In genomic region chr1:207021876-207022596, GRCh38 we compare ENCODE assay signal across 22 cellular contexts. TPM values are rescaled to one million over a fixed set of nuclear protein-coding genes. Genes with fewer than 3 reads are reported as not detected.
DNase-seq lines count a peak whose midpoint lies in the region; ATAC-seq and TF ChIP-seq lines count a peak whose summit lies in the region.
"Had no signal": no experiment of that assay in that cellular context is flagged by ENCODE, and none has a peak within 500 bp of the region (broad histone marks: within the 10 kb centered on the region; RNA-seq: fewer than 3 reads in every experiment).

No MANE protein-coding gene starts in this region.

- peaks cover 23% of the 10 kb centered on the region for H3K27me3 Mint-ChIP-seq in activated CD4-positive, alpha-beta T cell treated with anti-CD3 and anti-CD28 coated beads, Interleukin-2, amount 10 ng/mL, durations not matched to agents 24 days and 14 days
- peaks cover 12% of the 10 kb centered on the region for H3K27me3 Mint-ChIP-seq in activated CD4-positive, alpha-beta T cell treated with anti-CD3 and anti-CD28 coated beads, Interleukin-2, amount 10 ng/mL, durations not matched to agents 7 days and 5 days

- no peaks in the 10 kb centered on the region for H3K79me2 ChIP-seq in OCI-LY7 (ENCODE audit: insufficient read depth, low read depth, low read length)

- H3K27ac Mint-ChIP-seq in activated CD4-positive, alpha-beta T cell treated with anti-CD3 and anti-CD28 coated beads, Interleukin-2, amount 10 ng/mL, durations not matched to agents 24 days and 14 days = no peak overlapping the region
- no peak overlapping the region for H3K27ac Mint-ChIP-seq in activated CD4-positive, alpha-beta T cell treated with anti-CD3 and anti-CD28 coated beads, Interleukin-2, amount 10 ng/mL, durations not matched to agents 7 days and 5 days
- H3K27ac Mint-ChIP-seq: activated naive CD4-positive, alpha-beta T cell treated with anti-CD3 and anti-CD28 coated beads, Interleukin-2, amount 50 U/mL, for 24 hours; brain had no signal

- H3K4me3 ChIP-seq in vagina = no peak overlapping the region
- H3K4me3 ChIP-seq in OCI-LY7 (ENCODE audit: low read depth, low read length, poor library complexity, severe bottlenecking) = no peak overlapping the region
- H3K4me3 ChIP-seq: heart left ventricle, right lobe of liver, thoracic aorta had no signal

- H3K27me3 ChIP-seq in foreskin keratinocyte (no peaks in the 10 kb centered on the region), vagina (no peaks in the 10 kb centered on the region)
- H3K27me3 ChIP-seq: heart left ventricle, right lobe of liver had no signal

- CTCF ChIA-PET in activated CD4-positive, alpha-beta T cell treated with anti-CD3 and anti-CD28 coated beads, Interleukin-2, amount 10 ng/mL, durations not matched to agents 7 days and 5 days (lab: Charles Lee) = interaction anchor here (0.5 to 2.0 kb wide), 4 partner anchors 11 to 28 kb away, joined by 3 to 6 read pairs (median 4); partner anchors contain the start of gene C1orf116
- CTCF ChIA-PET in OCI-LY7 (lab: Charles Lee; ENCODE audit: unreplicated experiment) = no interaction called here

- H3K9me3 ChIP-seq in vagina (no peaks in the 10 kb centered on the region), OCI-LY7 (ENCODE audit: low read length) (no peaks in the 10 kb centered on the region)
- H3K9me3 ChIP-seq: heart left ventricle, right lobe of liver, thoracic aorta had no signal

- POLR2A ChIA-PET in activated CD4-positive, alpha-beta T cell treated with anti-CD3 and anti-CD28 coated beads, Interleukin-2, amount 10 ng/mL, durations not matched to agents 7 days and 5 days (lab: Charles Lee) = no interaction called here
- POLR2A ChIA-PET in OCI-LY7 (lab: Charles Lee) = interaction anchor here (0.5 to 1.4 kb wide), 3 partner anchors 16 to 236 kb away, joined by 3 read pairs; no protein-coding TSS in a partner anchor

- H3K36me3 ChIP-seq in vagina (no peaks in the 10 kb centered on the region), OCI-LY7 (ENCODE audit: insufficient read depth, low read length) (no peaks in the 10 kb centered on the region)
- H3K36me3 ChIP-seq: heart left ventricle, right lobe of liver, thoracic aorta had no signal

- no peaks in the 10 kb centered on the region for H3K9me2 ChIP-seq in OCI-LY7 (ENCODE audit: insufficient read depth, low read length)

- H3K9me3 Mint-ChIP-seq in activated CD4-positive, alpha-beta T cell treated with anti-CD3 and anti-CD28 coated beads, Interleukin-2, amount 10 ng/mL, durations not matched to agents 24 days and 14 days = no peaks in the 10 kb centered on the region
- no peaks in the 10 kb centered on the region for H3K9me3 Mint-ChIP-seq in activated CD4-positive, alpha-beta T cell treated with anti-CD3 and anti-CD28 coated beads, Interleukin-2, amount 10 ng/mL, durations not matched to agents 7 days and 5 days
- H3K9me3 Mint-ChIP-seq: activated naive CD4-positive, alpha-beta T cell treated with anti-CD3 and anti-CD28 coated beads, Interleukin-2, amount 50 U/mL, for 24 hours; brain; IgD-negative memory B cell had no signal

- H3K4me1 Mint-ChIP-seq in activated CD4-positive, alpha-beta T cell treated with anti-CD3 and anti-CD28 coated beads, Interleukin-2, amount 10 ng/mL, durations not matched to agents 24 days and 14 days = peaks cover 7% of the 10 kb centered on the region
- H3K4me1 Mint-ChIP-seq in activated CD4-positive, alpha-beta T cell treated with anti-CD3 and anti-CD28 coated beads, Interleukin-2, amount 10 ng/mL, durations not matched to agents 7 days and 5 days = no peaks in the 10 kb centered on the region
- H3K4me1 Mint-ChIP-seq: activated naive CD4-positive, alpha-beta T cell treated with anti-CD3 and anti-CD28 coated beads, Interleukin-2, amount 50 U/mL, for 24 hours; IgD-negative memory B cell had no signal

- ATAC-seq in foreskin keratinocyte = no peak
- ATAC-seq: esophagus mucosa had no signal

- H4K20me1 ChIP-seq in OCI-LY7 (ENCODE audit: insufficient read depth, low read length) = no peaks in the 10 kb centered on the region

- H3K27ac ChIP-seq in foreskin keratinocyte = peak overlapping the region; percentile 93
- peak overlapping the region; percentile 61 for H3K27ac ChIP-seq in vagina
- no peak overlapping the region for H3K27ac ChIP-seq in OCI-LY7 (ENCODE audit: low read depth, low read length, poor library complexity, severe bottlenecking)
- H3K27ac ChIP-seq: right lobe of liver, thoracic aorta had no signal

- TF ChIP-seq CTCF in foreskin keratinocyte (conservative IDR thresholded peaks at IDR 0.05) (no peak), vagina (IDR thresholded peaks at IDR 0.05) (no peak), OCI-LY7 (conservative IDR thresholded peaks at IDR 0.05; ENCODE audit: low read length) (no peak)

- H3K4me1 ChIP-seq in foreskin keratinocyte (peaks cover 64% of the 10 kb centered on the region), vagina (peaks cover 47% of the 10 kb centered on the region), OCI-LY7 (ENCODE audit: insufficient read depth, low read length, poor library complexity, severe bottlenecking) (no peaks in the 10 kb centered on the region)

- DNase-seq in activated CD4-positive, alpha-beta T cell treated with anti-CD3 and anti-CD28 coated beads, Interleukin-2, amount 10 ng/mL, durations not matched to agents 24 days and 14 days = peak; percentile 44
- DNase-seq in activated CD4-positive, alpha-beta T cell treated with anti-CD3 and anti-CD28 coated beads, Interleukin-2, amount 10 ng/mL, durations not matched to agents 7 days and 5 days = no peak
- DNase-seq in foreskin keratinocyte (no peak), vagina (ENCODE audit: extremely low spot score in 2 of 2) (no peak), OCI-LY7 (ENCODE audit: low spot score) (no peak), DMS79 treated with DMSO at 0.1 percent for 48 hours (lab: John Stamatoyannopoulos, UW) (no peak)
- DNase-seq: activated T-cell treated with anti-CD3 and anti-CD28 coated beads for 4 hours; C1 segment of cervical spinal cord; dermis blood vessel endothelial cell; DMS53; heart left ventricle; islet precursor cell; NCI-H1092 treated with DMSO at 0.1 percent for 48 hours; right lobe of liver; SIG-M5; stimulated activated CD4-positive, alpha-beta T cell treated with anti-CD3 and anti-CD28 coated beads, Interleukin-2, amount 100 ng/mL, for 24 hours had no signal

- H3K36me3 Mint-ChIP-seq in activated CD4-positive, alpha-beta T cell treated with anti-CD3 and anti-CD28 coated beads, Interleukin-2, amount 10 ng/mL, durations not matched to agents 24 days and 14 days (ENCODE audit: low read depth) = no peaks in the 10 kb centered on the region
- H3K36me3 Mint-ChIP-seq in activated CD4-positive, alpha-beta T cell treated with anti-CD3 and anti-CD28 coated beads, Interleukin-2, amount 10 ng/mL, durations not matched to agents 7 days and 5 days (ENCODE audit: low read depth) = no peaks in the 10 kb centered on the region
- H3K36me3 Mint-ChIP-seq: activated naive CD4-positive, alpha-beta T cell treated with anti-CD3 and anti-CD28 coated beads, Interleukin-2, amount 50 U/mL, for 24 hours; brain had no signal

- no peak for TF ChIP-seq POLR2A in vagina (IDR thresholded peaks at IDR 0.05)

- H3K4me3 Mint-ChIP-seq in activated CD4-positive, alpha-beta T cell treated with anti-CD3 and anti-CD28 coated beads, Interleukin-2, amount 10 ng/mL, durations not matched to agents 24 days and 14 days = no peak overlapping the region
- H3K4me3 Mint-ChIP-seq in activated CD4-positive, alpha-beta T cell treated with anti-CD3 and anti-CD28 coated beads, Interleukin-2, amount 10 ng/mL, durations not matched to agents 7 days and 5 days = no peak overlapping the region
- H3K4me3 Mint-ChIP-seq: activated naive CD4-positive, alpha-beta T cell treated with anti-CD3 and anti-CD28 coated beads, Interleukin-2, amount 50 U/mL, for 24 hours; brain; IgD-negative memory B cell had no signal

- BruUV-seq in OCI-LY7 (replicated peaks; lab: Mats Ljungman, UMichigan) = no TSS peak

- intact Hi-C loops in activated CD4-positive, alpha-beta T cell treated with anti-CD3 and anti-CD28 coated beads, Interleukin-2, amount 10 ng/mL, durations not matched to agents 24 days and 14 days (cut with micrococcal nuclease) = no loop called here
- intact Hi-C loops in vagina (cut with DNase I) (no loop called here), OCI-LY7 (cut with micrococcal nuclease; ENCODE audit: unreplicated experiment) (no loop called here)

- H3K4me2 ChIP-seq in OCI-LY7 (ENCODE audit: low read length) = no peak overlapping the region

- no peak overlapping the region for H2AFZ ChIP-seq in OCI-LY7 (ENCODE audit: low read length)

RNA-seq across cellular contexts. Expression of gene C1orf116, which starts 10.5 kb away (rescaled TPM):
- total RNA-seq in activated CD4-positive, alpha-beta T cell treated with anti-CD3 and anti-CD28 coated beads, Interleukin-2, amount 10 ng/mL, durations not matched to agents 24 days and 14 days = not detected in 2 replicates
- total RNA-seq in activated CD4-positive, alpha-beta T cell treated with anti-CD3 and anti-CD28 coated beads, Interleukin-2, amount 10 ng/mL, durations not matched to agents 7 days and 5 days = not detected
- total RNA-seq in foreskin keratinocyte (76.9 and 78.2 TPM in 2 replicates), vagina (11.8 TPM), OCI-LY7 (2022) (not detected in 2 replicates)
- polyA plus RNA-seq in foreskin keratinocyte = 56.6 and 69.5 TPM in 2 replicates
- not detected in 2 replicates for total RNA-seq in OCI-LY7 (2014; rRNA removed; shearing (Covaris generic))

RNA-seq across cellular contexts. Expression of gene YOD1, which starts 29.0 kb away (rescaled TPM):
- total RNA-seq in activated CD4-positive, alpha-beta T cell treated with anti-CD3 and anti-CD28 coated beads, Interleukin-2, amount 10 ng/mL, durations not matched to agents 24 days and 14 days = 7.8 and 8.0 TPM in 2 replicates
- total RNA-seq in activated CD4-positive, alpha-beta T cell treated with anti-CD3 and anti-CD28 coated beads, Interleukin-2, amount 10 ng/mL, durations not matched to agents 7 days and 5 days = 1 to 10 TPM; 7.3 TPM
- 9.3 and 9.6 TPM in 2 replicates for total RNA-seq in foreskin keratinocyte
- polyA plus RNA-seq in foreskin keratinocyte = 1.8 and 2.3 TPM in 2 replicates
- total RNA-seq in vagina = 25.3 TPM
- 13.1 and 16.2 TPM in 2 replicates for total RNA-seq in OCI-LY7 (2014; rRNA removed; shearing (Covaris generic))
- 16.5 and 17.4 TPM in 2 replicates for total RNA-seq in OCI-LY7 (2022)

RNA-seq across cellular contexts. Expression of gene PFKFB2, which starts 31.0 kb away (rescaled TPM):
- total RNA-seq in activated CD4-positive, alpha-beta T cell treated with anti-CD3 and anti-CD28 coated beads, Interleukin-2, amount 10 ng/mL, durations not matched to agents 24 days and 14 days = 2.6 and 3.5 TPM in 2 replicates
- total RNA-seq in activated CD4-positive, alpha-beta T cell treated with anti-CD3 and anti-CD28 coated beads, Interleukin-2, amount 10 ng/mL, durations not matched to agents 7 days and 5 days = 1 to 10 TPM; 2.1 to 2.5 TPM
- total RNA-seq in foreskin keratinocyte = 12.1 and 12.5 TPM in 2 replicates
- polyA plus RNA-seq in foreskin keratinocyte = 2.6 and 3.1 TPM in 2 replicates
- total RNA-seq in vagina = 6.9 TPM
- 8.8 and 9.8 TPM in 2 replicates for total RNA-seq in OCI-LY7 (2014; rRNA removed; shearing (Covaris generic))
- total RNA-seq in OCI-LY7 (2022) = 13.1 and 14.4 TPM in 2 replicates

RNA-seq across cellular contexts. Expression of gene FCAMR, which starts 51.8 kb away (rescaled TPM):
- total RNA-seq in activated CD4-positive, alpha-beta T cell treated with anti-CD3 and anti-CD28 coated beads, Interleukin-2, amount 10 ng/mL, durations not matched to agents 24 days and 14 days = not detected in 2 replicates
- total RNA-seq in activated CD4-positive, alpha-beta T cell treated with anti-CD3 and anti-CD28 coated beads, Interleukin-2, amount 10 ng/mL, durations not matched to agents 7 days and 5 days = not detected
- total RNA-seq in foreskin keratinocyte (not detected in 2 replicates), vagina (not detected), OCI-LY7 (2022) (not detected in 2 replicates)
- not detected in 2 replicates for polyA plus RNA-seq in foreskin keratinocyte
- total RNA-seq in OCI-LY7 (2014; rRNA removed; shearing (Covaris generic)) = not detected in 2 replicates
- total RNA-seq: A172, dermis blood vessel endothelial cell, heart left ventricle, thoracic aorta had no signal
- polyA plus RNA-seq: heart left ventricle, IgD-negative memory B cell had no signal

Comparison
In these comparisons a context has a peak if more than half of its experiments do, and no peak if none do; other contexts are left out.
1. RNA of gene C1orf116, which starts 10.5 kb away (total RNA-seq): 76.9 to 78.2 TPM in foreskin keratinocyte and 11.8 TPM in vagina (single experiment); not detected in activated CD4-positive, alpha-beta T cell treated with anti-CD3 and anti-CD28 coated beads, Interleukin-2, amount 10 ng/mL, durations not matched to agents 24 days and 14 days, not detected in OCI-LY7 and not detected in activated CD4-positive, alpha-beta T cell treated with anti-CD3 and anti-CD28 coated beads, Interleukin-2, amount 10 ng/mL, durations not matched to agents 7 days and 5 days; every median in the first group is over 10 times any median in the second.